In genomic region chr5:60447488-60447920, GRCh38 we compare ENCODE assay signal across 19 cellular contexts.
"Had no signal": no experiment of that assay in that cellular context is flagged by ENCODE, and none has a peak within 500 bp of the region (broad histone marks: within the 10 kb centered on the region; RNA-seq: fewer than 3 reads in every experiment).

No MANE protein-coding gene starts in this region.

- H3K9me3 ChIP-seq: breast epithelium, lower lobe of right lung, psoas muscle, stomach, suprapubic skin, tibial nerve had no signal

- H3K27ac Mint-ChIP-seq: activated naive CD8-positive, alpha-beta T cell treated with anti-CD3 and anti-CD28 coated beads, Interleukin-2, amount 10 ng/mL, durations not matched to agents 7 days and 5 days; naive thymus-derived CD4-positive, alpha-beta T cell; stimulated activated effector memory CD8-positive, alpha-beta T cell treated with anti-CD3 and anti-CD28 coated beads, Interleukin-12 subunit alpha, Interleukin-12 subunit beta, amount 100 ng/mL, for 72 hours had no signal

- H3K4me1 ChIP-seq: breast epithelium, heart left ventricle, lower lobe of right lung, psoas muscle, suprapubic skin, tibial nerve had no signal

- H3K9me3 Mint-ChIP-seq: activated naive CD8-positive, alpha-beta T cell treated with anti-CD3 and anti-CD28 coated beads, Interleukin-2, amount 10 ng/mL, durations not matched to agents 7 days and 5 days had no signal

- H3K36me3 ChIP-seq: breast epithelium, heart left ventricle, lower lobe of right lung, stomach, suprapubic skin, tibial nerve had no signal

- H3K27me3 ChIP-seq: breast epithelium, heart left ventricle, stomach, suprapubic skin, tibial nerve had no signal

- H3K36me3 Mint-ChIP-seq: activated naive CD8-positive, alpha-beta T cell treated with anti-CD3 and anti-CD28 coated beads, Interleukin-2, amount 10 ng/mL, durations not matched to agents 7 days and 5 days; naive thymus-derived CD4-positive, alpha-beta T cell; stimulated activated effector memory CD8-positive, alpha-beta T cell treated with anti-CD3 and anti-CD28 coated beads, Interleukin-12 subunit alpha, Interleukin-12 subunit beta, amount 100 ng/mL, for 72 hours had no signal

- H3K4me3 ChIP-seq: breast epithelium, heart left ventricle, lower lobe of right lung, psoas muscle, suprapubic skin, tibial nerve had no signal

- H3K27me3 Mint-ChIP-seq: central memory CD8-positive, alpha-beta T cell had no signal

- H3K4me1 Mint-ChIP-seq: activated naive CD8-positive, alpha-beta T cell treated with anti-CD3 and anti-CD28 coated beads, Interleukin-2, amount 10 ng/mL, durations not matched to agents 7 days and 5 days; central memory CD8-positive, alpha-beta T cell; naive thymus-derived CD4-positive, alpha-beta T cell; stimulated activated effector memory CD8-positive, alpha-beta T cell treated with anti-CD3 and anti-CD28 coated beads, Interleukin-12 subunit alpha, Interleukin-12 subunit beta, amount 100 ng/mL, for 72 hours had no signal

- FAIRE-seq: colon had no signal

- DNase-seq: activated CD4-positive, alpha-beta T cell treated with anti-CD3 and anti-CD28 coated beads for 1 hour; activated naive CD8-positive, alpha-beta T cell treated with anti-CD3 and anti-CD28 coated beads, Interleukin-2, amount 10 ng/mL, durations not matched to agents 7 days and 5 days; activated T-cell treated with anti-CD3 and anti-CD28 coated beads, Interleukin-2, amount 50 U/mL, for 1 hour; amniotic stem cell; heart left ventricle; kidney; lower lobe of right lung; naive thymus-derived CD4-positive, alpha-beta T cell; psoas muscle; right cardiac atrium; stimulated activated CD4-positive, alpha-beta T cell treated with anti-CD3 and anti-CD28 coated beads, Interleukin-2, amount 100 ng/mL, for 24 hours; stomach had no signal

- H3K27ac ChIP-seq: breast epithelium, epithelial cell of prostate, heart left ventricle, lower lobe of right lung, psoas muscle, stomach, suprapubic skin, tibial nerve had no signal

- H3K4me3 Mint-ChIP-seq: activated naive CD8-positive, alpha-beta T cell treated with anti-CD3 and anti-CD28 coated beads, Interleukin-2, amount 10 ng/mL, durations not matched to agents 7 days and 5 days; central memory CD8-positive, alpha-beta T cell; naive thymus-derived CD4-positive, alpha-beta T cell; stimulated activated effector memory CD8-positive, alpha-beta T cell treated with anti-CD3 and anti-CD28 coated beads, Interleukin-12 subunit alpha, Interleukin-12 subunit beta, amount 100 ng/mL, for 72 hours had no signal
